ENCODE assay signal across 8 cellular contexts in genomic region chr5:431001-431710, GRCh38. TPM values are rescaled to one million over a fixed set of nuclear protein-coding genes. Genes with fewer than 3 reads are reported as not detected.
DNase-seq lines count a peak whose midpoint lies in the region; ATAC-seq, FAIRE-seq and TF ChIP-seq lines count a peak whose summit lies in the region.

No MANE protein-coding gene starts in this region.

- H3K79me2 ChIP-seq in osteoblast (ENCODE audit: insufficient read depth, low read length) = peaks cover 5% of the 10 kb centered on the region

- H3K27ac ChIP-seq in esophagus squamous epithelium (no peak overlapping the region), osteoblast (ENCODE audit: low read depth, low read length) (peak overlapping the region; percentile 79)

- peaks cover 8% of the 10 kb centered on the region for H3K36me3 Mint-ChIP-seq in activated CD4-positive, alpha-beta memory T cell treated with anti-CD3 and anti-CD28 coated beads, Interleukin-2, amount 10 ng/mL, durations not matched to agents 7 days and 5 days (ENCODE audit: low read depth)

- intact Hi-C loops in esophagus squamous epithelium (cut with DNase I) = no loop called here

- TF ChIP-seq CTCF in GM10266 (IDR thresholded peaks at IDR 0.05; ENCODE audit: control insufficient read depth, insufficient read depth, low read depth, missing control alignments) (peak; percentile 80), esophagus squamous epithelium (IDR thresholded peaks at IDR 0.05) (peak; percentile 30 to 63 (median 52)), osteoblast (IDR thresholded peaks at IDR 0.05; ENCODE audit: extremely low read depth, low read depth, low read length) (peak; percentile 59)

- peaks cover 0 to 18% (median 3%) of the 10 kb centered on the region in 3 donors for H3K4me1 ChIP-seq in esophagus squamous epithelium
- peaks cover 12% of the 10 kb centered on the region for H3K4me1 ChIP-seq in osteoblast (ENCODE audit: insufficient read depth, low read length)

- DNase-seq in GM10266 (ENCODE audit: extremely low spot score) (peak; percentile 84), NCI-H1694 (lab: John Stamatoyannopoulos, UW) (peak; percentile 66), esophagus squamous epithelium (lab: John Stamatoyannopoulos, UW) (no peak), osteoblast (ENCODE audit: insufficient read length, low spot score, missing footprints) (peak; percentile 94), RCC 7860 (ENCODE audit: low spot score) (no peak), dedifferentiated amniotic fluid mesenchymal stem cell (ENCODE audit: extremely low spot score) (no peak)
- DNase-seq in activated CD4-positive, alpha-beta memory T cell treated with anti-CD3 and anti-CD28 coated beads, Interleukin-2, amount 10 ng/mL, durations not matched to agents 7 days and 5 days = peak; percentile 48

- H4K20me1 ChIP-seq in osteoblast (ENCODE audit: insufficient read depth, low read length) = no peaks in the 10 kb centered on the region

- H3K27ac Mint-ChIP-seq in activated CD4-positive, alpha-beta memory T cell treated with anti-CD3 and anti-CD28 coated beads, Interleukin-2, amount 10 ng/mL, durations not matched to agents 7 days and 5 days = no peak overlapping the region

- no peaks in the 10 kb centered on the region for H3K27me3 Mint-ChIP-seq in activated CD4-positive, alpha-beta memory T cell treated with anti-CD3 and anti-CD28 coated beads, Interleukin-2, amount 10 ng/mL, durations not matched to agents 7 days and 5 days

- no peak for FAIRE-seq in RCC 7860 (lab: Jason Lieb, UNC)

- POLR2A ChIA-PET in activated CD4-positive, alpha-beta memory T cell treated with anti-CD3 and anti-CD28 coated beads, Interleukin-2, amount 10 ng/mL, durations not matched to agents 7 days and 5 days (lab: Charles Lee) = interaction anchor here (0.7 to 1.2 kb wide), 2 partner anchors 11 to 114 kb away, joined by 3 to 5 read pairs; no protein-coding TSS in a partner anchor

- no peaks in the 10 kb centered on the region for H3K9me3 Mint-ChIP-seq in activated CD4-positive, alpha-beta memory T cell treated with anti-CD3 and anti-CD28 coated beads, Interleukin-2, amount 10 ng/mL, durations not matched to agents 7 days and 5 days

- 41 to 46% methylated on average over 7 to 8 of the region's 18 CpGs for whole genome bisulfite sequencing in esophagus squamous epithelium, 2 donors

- TF ChIP-seq POLR2A in esophagus squamous epithelium (IDR thresholded peaks at IDR 0.05) = no peak

- H3K4me1 Mint-ChIP-seq in activated CD4-positive, alpha-beta memory T cell treated with anti-CD3 and anti-CD28 coated beads, Interleukin-2, amount 10 ng/mL, durations not matched to agents 7 days and 5 days = peaks cover 3% of the 10 kb centered on the region

- peaks cover 0 to 27% (median 0%) of the 10 kb centered on the region in 4 donors for H3K27me3 ChIP-seq in esophagus squamous epithelium
- no peaks in the 10 kb centered on the region for H3K27me3 ChIP-seq in osteoblast (ENCODE audit: insufficient read depth, low read length)

- no peaks in the 10 kb centered on the region for H3K36me3 ChIP-seq in esophagus squamous epithelium
- peaks cover 87% of the 10 kb centered on the region for H3K36me3 ChIP-seq in osteoblast (ENCODE audit: insufficient read depth, low read length)

- no peak overlapping the region for H2AFZ ChIP-seq in osteoblast (ENCODE audit: low read length)

- ATAC-seq in GM21825 (IDR thresholded peaks at IDR 0.05; ENCODE audit: unreplicated experiment) = peak; percentile 66

- no peak overlapping the region for H3K4me3 ChIP-seq in esophagus squamous epithelium
- no peak overlapping the region for H3K4me3 ChIP-seq in osteoblast (ENCODE audit: insufficient read depth, low read length)

- no peaks in the 10 kb centered on the region for H3K9me3 ChIP-seq in esophagus squamous epithelium
- no peaks in the 10 kb centered on the region for H3K9me3 ChIP-seq in osteoblast (ENCODE audit: low read depth, low read length)

- no peak overlapping the region for H3K4me2 ChIP-seq in osteoblast (ENCODE audit: insufficient read depth, low read length)

- CTCF ChIA-PET in activated CD4-positive, alpha-beta memory T cell treated with anti-CD3 and anti-CD28 coated beads, Interleukin-2, amount 10 ng/mL, durations not matched to agents 7 days and 5 days (lab: Charles Lee) = interaction anchor here (0.6 to 3.1 kb wide), 12 partner anchors 11 to 242 kb away, joined by 3 to 34 read pairs (median 4); partner anchors contain the start of gene PDCD6

- H3K4me3 Mint-ChIP-seq in activated CD4-positive, alpha-beta memory T cell treated with anti-CD3 and anti-CD28 coated beads, Interleukin-2, amount 10 ng/mL, durations not matched to agents 7 days and 5 days = no peak overlapping the region

RNA-seq across cellular contexts. Expression of gene EXOC3, which starts 11.8 kb away (rescaled TPM):
- total RNA-seq in activated CD4-positive, alpha-beta memory T cell treated with anti-CD3 and anti-CD28 coated beads, Interleukin-2, amount 10 ng/mL, durations not matched to agents 7 days and 5 days = 10 to 100 TPM; 67.7 to 68.8 TPM
- total RNA-seq in esophagus squamous epithelium = 10 to 100 TPM; 39.1 to 54.6 (median 42.8) TPM
- 39.8 and 49.2 TPM in 2 replicates for total RNA-seq in osteoblast

Comparison
In these comparisons a context has a peak if more than half of its experiments do, and no peak if none do; other contexts are left out.
1. DNase-seq: peak in GM10266 (single experiment), NCI-H1694 (single experiment), activated CD4-positive, alpha-beta memory T cell treated with anti-CD3 and anti-CD28 coated beads, Interleukin-2, amount 10 ng/mL, durations not matched to agents 7 days and 5 days (single experiment) and osteoblast (single experiment); none in esophagus squamous epithelium (single experiment), RCC 7860 (single experiment) and dedifferentiated amniotic fluid mesenchymal stem cell (single experiment).
2. Peak in every context shown above with its lines, with median percentiles within 50 percentile points of each other: CTCF ChIP-seq.